In the genomic region with DNA sequence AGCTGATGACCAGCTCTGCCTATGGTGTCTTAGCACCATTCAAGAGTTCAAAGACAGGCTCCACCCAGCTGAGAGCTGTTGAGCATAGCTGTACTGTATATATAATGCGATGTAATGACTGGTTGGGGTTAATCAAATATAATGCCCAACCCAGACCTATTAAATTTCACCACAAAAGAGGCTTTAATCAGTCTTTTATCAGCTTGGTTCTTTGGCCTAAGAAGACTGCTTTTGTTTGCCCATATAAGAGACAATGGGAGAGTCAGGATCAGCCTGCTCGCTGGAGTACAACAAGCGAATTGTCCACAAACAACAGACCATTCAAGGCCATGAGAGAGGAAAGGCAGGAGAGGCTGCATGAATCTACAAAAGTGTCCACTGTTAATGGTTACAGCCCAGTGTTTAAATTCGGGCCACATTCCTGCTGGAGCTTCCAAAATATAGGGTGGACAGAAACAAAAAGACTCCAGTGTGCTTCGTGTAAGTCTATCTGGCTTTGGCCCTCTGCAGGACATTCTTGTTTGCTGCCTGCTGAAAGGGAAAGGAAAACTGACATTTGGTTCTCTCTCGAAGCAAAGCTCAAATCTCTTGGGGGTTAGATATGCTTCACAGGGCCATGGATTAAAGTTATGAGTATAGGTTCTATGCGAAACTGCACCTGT, we compare ENCODE assay signal across 8 cellular contexts.
A peak's percentile ranks its signal among the peaks of the same experiment; 100 is the strongest.
DNase-seq lines count a peak whose midpoint lies in the region; ATAC-seq and TF ChIP-seq lines count a peak whose summit lies in the region.

No MANE protein-coding gene starts in this region.

- TF ChIP-seq CTCF in type B pancreatic cell (conservative IDR thresholded peaks at IDR 0.05): no peak

- no peaks in the 10 kb centered on the region for H3K36me3 Mint-ChIP-seq in activated T-helper 17 cell treated with anti-CD3 and anti-CD28 coated beads, Interleukin-2, amount 50 U/mL, for 72 hours (ENCODE audit: low read depth)
- no peaks in the 10 kb centered on the region for H3K36me3 Mint-ChIP-seq in type B pancreatic cell

- no peak overlapping the region for H3K4me3 ChIP-seq in neuron (ENCODE audit: low read length)

- H3K9me3 Mint-ChIP-seq in activated T-helper 17 cell treated with anti-CD3 and anti-CD28 coated beads, Interleukin-2, amount 50 U/mL, for 72 hours: no peaks in the 10 kb centered on the region
- H3K9me3 Mint-ChIP-seq in type B pancreatic cell: no peaks in the 10 kb centered on the region

- DNase-seq in NCI-H1092 treated with DMSO at 0.1 percent for 48 hours (lab: John Stamatoyannopoulos, UW): no peak
- no peak for DNase-seq in NK-92 treated with Interleukin-12 subunit alpha and Interleukin-12 subunit beta, amount 100 ng/mL, for 24 hours (lab: John Stamatoyannopoulos, UW)
- no peak for DNase-seq in type B pancreatic cell (ENCODE audit: extremely low spot score, unreplicated experiment)
- DNase-seq in SHP77 (lab: John Stamatoyannopoulos, UW): no peak

- no peak overlapping the region for H3K4me3 Mint-ChIP-seq in activated T-helper 17 cell treated with anti-CD3 and anti-CD28 coated beads, Interleukin-2, amount 50 U/mL, for 72 hours
- no peak overlapping the region for H3K4me3 Mint-ChIP-seq in type B pancreatic cell

- ATAC-seq in GM18505 (IDR thresholded peaks at IDR 0.05; ENCODE audit: unreplicated experiment): peak; percentile 67
- ATAC-seq in HG02763 (IDR thresholded peaks at IDR 0.05; ENCODE audit: unreplicated experiment): peak; percentile 57
- ATAC-seq in activated T-helper 17 cell treated with anti-CD3 and anti-CD28 coated beads, Interleukin-2, amount 50 U/mL, for 72 hours (replicated peaks): no peak

- no peaks in the 10 kb centered on the region for H3K27me3 ChIP-seq in neuron (ENCODE audit: insufficient read depth, low read length)

- TF ChIP-seq POLR2A in GM18505 (IDR thresholded peaks at IDR 0.05; ENCODE audit: borderline replicate concordance, extremely low read depth, insufficient read depth, insufficient read length): no peak

- no peaks in the 10 kb centered on the region for H3K36me3 ChIP-seq in neuron (ENCODE audit: insufficient read depth, low read length)

- no peaks in the 10 kb centered on the region for H3K9me3 ChIP-seq in neuron (ENCODE audit: low read length)

- peak overlapping the region; percentile 34 for H2AFZ ChIP-seq in neuron (ENCODE audit: low read depth, low read length)

- H3K27ac Mint-ChIP-seq in activated T-helper 17 cell treated with anti-CD3 and anti-CD28 coated beads, Interleukin-2, amount 50 U/mL, for 72 hours: peak overlapping the region; percentile 39
- no peak overlapping the region for H3K27ac Mint-ChIP-seq in type B pancreatic cell

- no peaks in the 10 kb centered on the region for H3K27me3 Mint-ChIP-seq in activated T-helper 17 cell treated with anti-CD3 and anti-CD28 coated beads, Interleukin-2, amount 50 U/mL, for 72 hours
- H3K27me3 Mint-ChIP-seq in type B pancreatic cell: no peaks in the 10 kb centered on the region

- peaks cover 14% of the 10 kb centered on the region for H3K4me1 ChIP-seq in neuron (ENCODE audit: insufficient read depth, low read length)

- peaks cover 4% of the 10 kb centered on the region for H3K4me1 Mint-ChIP-seq in activated T-helper 17 cell treated with anti-CD3 and anti-CD28 coated beads, Interleukin-2, amount 50 U/mL, for 72 hours
- peaks cover 14% of the 10 kb centered on the region for H3K4me1 Mint-ChIP-seq in type B pancreatic cell (ENCODE audit: unreplicated experiment)
